In the genomic region with DNA sequence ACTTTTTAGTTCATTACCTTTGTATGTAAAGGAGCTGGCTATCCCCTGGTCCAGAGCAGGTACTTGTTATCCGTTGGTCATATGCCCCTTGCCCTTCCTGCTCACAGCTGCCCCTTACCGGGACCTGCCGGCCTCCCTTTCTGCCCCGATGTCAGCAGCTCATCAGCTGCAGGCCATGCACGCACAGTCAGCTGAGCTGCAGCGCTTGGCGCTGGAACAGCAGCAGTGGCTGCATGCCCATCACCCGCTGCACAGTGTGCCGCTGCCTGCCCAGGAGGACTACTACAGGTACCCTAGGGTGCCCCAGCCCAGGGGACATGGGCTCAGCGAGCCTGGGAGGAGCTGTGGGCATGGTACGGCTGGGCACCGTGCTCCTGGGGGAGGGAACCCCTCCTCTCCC, we compare ENCODE assay signal across 16 cellular contexts. TPM values are rescaled to one million over a fixed set of nuclear protein-coding genes. Genes with fewer than 3 reads are reported as not detected.
A peak's percentile ranks its signal among the peaks of the same experiment; 100 is the strongest.
DNase-seq lines count a peak whose midpoint lies in the region; ATAC-seq and TF ChIP-seq lines count a peak whose summit lies in the region.
"Had no signal": no experiment of that assay in that cellular context is flagged by ENCODE, and none has a peak within 500 bp of the region (broad histone marks: within the 10 kb centered on the region; RNA-seq: fewer than 3 reads in every experiment).

No MANE protein-coding gene starts in this region.

- no peak for ATAC-seq in T-helper 17 cell
- ATAC-seq in gastroesophageal sphincter: no peak
- no peak for ATAC-seq in stimulated activated naive B cell treated with anti-CD40 and anti-IgM and Interleukin-4, amounts not matched to agents 10 μg/mL and 1 μg/mL and 100 μg/mL, for 72 hours (replicated peaks)
- ATAC-seq in GM18861 (IDR thresholded peaks at IDR 0.05; ENCODE audit: unreplicated experiment): no peak
- ATAC-seq in stimulated activated naive CD8-positive, alpha-beta T cell treated with anti-CD3 and anti-CD28 coated beads, Interleukin-15, Interleukin-2, amounts not matched to agents 100 U/mL and 50 U/mL, for 24 hours: no peak
- ATAC-seq: heart left ventricle had no signal

- H3K9me3 ChIP-seq in T-helper 17 cell (ENCODE audit: control insufficient read depth, low read length, poor library complexity, severe bottlenecking) (no peaks in the 10 kb centered on the region), gastroesophageal sphincter (no peaks in the 10 kb centered on the region)
- H3K9me3 ChIP-seq: heart left ventricle, SK-N-SH, vagina had no signal

- peaks cover 0 to 52% of the 10 kb centered on the region in 2 donors for H3K36me3 ChIP-seq in gastroesophageal sphincter
- H3K36me3 ChIP-seq: vagina had no signal

- no peak for TF ChIP-seq EP300 in gastroesophageal sphincter (IDR thresholded peaks at IDR 0.05)

- no peaks in the 10 kb centered on the region for H3K27me3 ChIP-seq in gastroesophageal sphincter
- H3K27me3 ChIP-seq: heart left ventricle, vagina had no signal

- H3K27ac Mint-ChIP-seq in activated naive CD4-positive, alpha-beta T cell treated with anti-CD3 and anti-CD28 coated beads for 36 hours: peak overlapping the region; percentile 30
- H3K27ac Mint-ChIP-seq in T-helper 17 cell: peak overlapping the region; percentile 98
- H3K27ac Mint-ChIP-seq in stimulated activated naive B cell treated with anti-CD40 and anti-IgM and Interleukin-4, amounts not matched to agents 10 μg/mL and 1 μg/mL and 100 μg/mL, for 72 hours: peak overlapping the region; percentile 67

- CTCF ChIA-PET in activated naive CD4-positive, alpha-beta T cell treated with anti-CD3 and anti-CD28 coated beads for 36 hours (lab: Charles Lee): interaction anchor here (1.0 kb wide), 1 partner anchor 11 kb away, joined by 3 read pairs; no protein-coding TSS in a partner anchor

- peak overlapping the region in 3 of 4 donors; percentile 7 to 96 (median 95) for H3K27ac ChIP-seq in gastroesophageal sphincter
- H3K27ac ChIP-seq: KMS-11, vagina had no signal

- H3K9me3 Mint-ChIP-seq in activated naive CD4-positive, alpha-beta T cell treated with anti-CD3 and anti-CD28 coated beads for 36 hours: no peaks in the 10 kb centered on the region
- no peaks in the 10 kb centered on the region for H3K9me3 Mint-ChIP-seq in stimulated activated naive B cell treated with anti-CD40 and anti-IgM and Interleukin-4, amounts not matched to agents 10 μg/mL and 1 μg/mL and 100 μg/mL, for 72 hours

- WGBS in gastroesophageal sphincter (ENCODE audit: low coverage in 1 of 2), 2 donors: 65 to 81% methylated on average over 5 to 6 of the region's 12 CpGs

- no peaks in the 10 kb centered on the region for H3K27me3 Mint-ChIP-seq in activated naive CD4-positive, alpha-beta T cell treated with anti-CD3 and anti-CD28 coated beads for 36 hours (ENCODE audit: low read depth)
- H3K27me3 Mint-ChIP-seq in T-helper 17 cell: no peaks in the 10 kb centered on the region
- peaks cover 0 to 5% of the 10 kb centered on the region in 2 donors for H3K27me3 Mint-ChIP-seq in stimulated activated naive B cell treated with anti-CD40 and anti-IgM and Interleukin-4, amounts not matched to agents 10 μg/mL and 1 μg/mL and 100 μg/mL, for 72 hours

- H3K4me3 ChIP-seq in gastroesophageal sphincter: no peak overlapping the region
- H3K4me3 ChIP-seq: heart left ventricle, vagina had no signal

- intact Hi-C loops in activated naive CD4-positive, alpha-beta T cell treated with anti-CD3 and anti-CD28 coated beads for 36 hours (cut with micrococcal nuclease): loop anchor here (5.0 kb wide), 1 partner anchor 246 kb away; the partner anchor contains the start of gene PEX5

- H3K4me3 Mint-ChIP-seq in activated naive CD4-positive, alpha-beta T cell treated with anti-CD3 and anti-CD28 coated beads for 36 hours: no peak overlapping the region
- H3K4me3 Mint-ChIP-seq in T-helper 17 cell: no peak overlapping the region
- no peak overlapping the region for H3K4me3 Mint-ChIP-seq in stimulated activated naive B cell treated with anti-CD40 and anti-IgM and Interleukin-4, amounts not matched to agents 10 μg/mL and 1 μg/mL and 100 μg/mL, for 72 hours

- no peak for DNase-seq in activated naive CD4-positive, alpha-beta T cell treated with anti-CD3 and anti-CD28 coated beads for 36 hours
- no peak for DNase-seq in activated naive CD4-positive, alpha-beta T cell treated with Interleukin-2 at 50 U/mL for 16 hours
- no peak for DNase-seq in T-helper 17 cell
- DNase-seq in stimulated activated naive B cell treated with anti-CD40 and anti-IgM and Interleukin-4, amounts not matched to agents 10 μg/mL and 1 μg/mL and 100 μg/mL, for 72 hours: no peak
- DNase-seq in stimulated activated naive CD8-positive, alpha-beta T cell treated with anti-CD3 and anti-CD28 coated beads, Interleukin-15, Interleukin-2, amounts not matched to agents 100 U/mL and 50 U/mL, for 24 hours: no peak
- DNase-seq in SIG-M5 (lab: John Stamatoyannopoulos, UW): no peak
- DNase-seq: erythroblast, GOT3, NCI-H446 treated with DMSO at 0.1 percent for 48 hours, SK-N-SH had no signal

- no peak for TF ChIP-seq POLR2A in gastroesophageal sphincter (IDR thresholded peaks at IDR 0.05)

- H3K36me3 Mint-ChIP-seq in activated naive CD4-positive, alpha-beta T cell treated with anti-CD3 and anti-CD28 coated beads for 36 hours (ENCODE audit: low read depth): peaks cover 16% of the 10 kb centered on the region
- H3K36me3 Mint-ChIP-seq in T-helper 17 cell (ENCODE audit: low read depth): peaks cover 2% of the 10 kb centered on the region
- peaks cover 18 to 59% of the 10 kb centered on the region in 2 donors for H3K36me3 Mint-ChIP-seq in stimulated activated naive B cell treated with anti-CD40 and anti-IgM and Interleukin-4, amounts not matched to agents 10 μg/mL and 1 μg/mL and 100 μg/mL, for 72 hours

- no peak for TF ChIP-seq CTCF in gastroesophageal sphincter (IDR thresholded peaks at IDR 0.05)

- peaks cover 0 to 90% (median 33%) of the 10 kb centered on the region in 3 donors for H3K4me1 ChIP-seq in gastroesophageal sphincter

- H3K4me1 Mint-ChIP-seq in activated naive CD4-positive, alpha-beta T cell treated with anti-CD3 and anti-CD28 coated beads for 36 hours (ENCODE audit: low read depth): peaks cover 32% of the 10 kb centered on the region
- H3K4me1 Mint-ChIP-seq in T-helper 17 cell: peaks cover 44% of the 10 kb centered on the region
- H3K4me1 Mint-ChIP-seq in stimulated activated naive B cell treated with anti-CD40 and anti-IgM and Interleukin-4, amounts not matched to agents 10 μg/mL and 1 μg/mL and 100 μg/mL, for 72 hours: peaks cover 56 to 73% of the 10 kb centered on the region in 2 donors

RNA-seq across cellular contexts. Expression of gene RNU7-1, which starts 2.3 kb away (rescaled TPM):
- total RNA-seq in activated naive CD4-positive, alpha-beta T cell treated with anti-CD3 and anti-CD28 coated beads for 36 hours: not detected
- total RNA-seq in T-helper 17 cell (not detected), gastroesophageal sphincter (not detected)
- total RNA-seq: heart left ventricle, myocyte, vagina had no signal

RNA-seq across cellular contexts. Expression of gene C12orf57, which starts 2.6 kb away (rescaled TPM):
- 100 to 1,000 TPM; 242 to 245 TPM for total RNA-seq in activated naive CD4-positive, alpha-beta T cell treated with anti-CD3 and anti-CD28 coated beads for 36 hours
- total RNA-seq in T-helper 17 cell (100 to 1,000 TPM; 192 to 226 TPM), gastroesophageal sphincter (100 to 1,000 TPM; 172 to 521 (median 367) TPM)

RNA-seq across cellular contexts. Expression of gene PTPN6, which starts 9.9 kb away (rescaled TPM):
- total RNA-seq in activated naive CD4-positive, alpha-beta T cell treated with anti-CD3 and anti-CD28 coated beads for 36 hours: 100 to 1,000 TPM; 334 to 348 TPM
- 100 to 1,000 TPM; 115 to 177 TPM for total RNA-seq in T-helper 17 cell
- total RNA-seq in gastroesophageal sphincter: 10 to 100 TPM in 1 of 4 donors, 1 to 10 TPM in 3; 2.6 to 15.9 (median 7.5) TPM

RNA-seq across cellular contexts. Expression of gene ATN1, which starts 13.5 kb away (rescaled TPM):
- 10 to 100 TPM; 20.1 to 22.2 TPM for total RNA-seq in activated naive CD4-positive, alpha-beta T cell treated with anti-CD3 and anti-CD28 coated beads for 36 hours
- 10 to 100 TPM; 24.1 to 28.9 TPM for total RNA-seq in T-helper 17 cell
- 100 to 1,000 TPM in 2 of 4 donors, 10 to 100 TPM in 2; 49.0 to 136 (median 95.2) TPM for total RNA-seq in gastroesophageal sphincter

RNA-seq across cellular contexts. Expression of gene ENO2, which starts 26.9 kb away (rescaled TPM):
- 100 to 1,000 TPM; 128 to 131 TPM for total RNA-seq in activated naive CD4-positive, alpha-beta T cell treated with anti-CD3 and anti-CD28 coated beads for 36 hours
- 10 to 100 TPM; 80.2 to 80.7 TPM for total RNA-seq in T-helper 17 cell
- total RNA-seq in gastroesophageal sphincter: 10 to 100 TPM; 31.2 to 68.2 (median 43.5) TPM

Comparison
In these comparisons a context has a peak if more than half of its experiments do, and no peak if none do; other contexts are left out.
1. H3K27ac Mint-ChIP-seq: peak in every context shown above with its lines; median percentile 98 in T-helper 17 cell; 67 in stimulated activated naive B cell treated with anti-CD40 and anti-IgM and Interleukin-4, amounts not matched to agents 10 μg/mL and 1 μg/mL and 100 μg/mL, for 72 hours; 30 in activated naive CD4-positive, alpha-beta T cell treated with anti-CD3 and anti-CD28 coated beads for 36 hours.
2. RNA of gene PTPN6, which starts 9.9 kb away (total RNA-seq): 334 to 348 TPM in activated naive CD4-positive, alpha-beta T cell treated with anti-CD3 and anti-CD28 coated beads for 36 hours and 115 to 177 TPM in T-helper 17 cell; 2.6 to 15.9 TPM in gastroesophageal sphincter; every median in the first group is over 4 times any median in the second.